ENCODE assay signal across 16 cellular contexts in the genomic region with DNA sequence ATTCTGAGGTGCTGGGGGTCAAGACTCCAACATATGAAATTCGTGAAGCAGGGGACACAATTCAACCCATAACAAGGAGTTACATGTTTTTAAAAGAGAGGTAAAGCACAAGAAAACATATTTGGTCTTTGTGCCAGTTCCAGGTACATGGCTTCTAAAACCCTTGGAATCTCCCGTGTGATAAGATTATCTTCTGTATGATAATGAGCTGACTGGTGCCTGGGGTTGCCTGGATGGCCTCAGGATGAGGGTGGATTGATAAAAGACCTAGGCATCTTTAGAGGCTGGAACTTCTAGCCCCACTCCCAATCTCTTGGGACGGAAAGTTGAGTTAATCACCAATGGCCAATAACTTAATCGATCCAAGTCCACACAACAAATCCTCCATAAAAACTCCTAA.
A peak's percentile ranks its signal among the peaks of the same experiment; 100 is the strongest.
DNase-seq lines count a peak whose midpoint lies in the region; TF ChIP-seq lines count a peak whose summit lies in the region.
"Had no signal": no experiment of that assay in that cellular context is flagged by ENCODE, and none has a peak within 500 bp of the region (broad histone marks: within the 10 kb centered on the region; RNA-seq: fewer than 3 reads in every experiment).

No MANE protein-coding gene starts in this region.

- H3K9me2 ChIP-seq in hepatocyte (replicated peaks; ENCODE audit: insufficient read depth) = no peaks in the 10 kb centered on the region

- H2BK120ac ChIP-seq in trophoblast cell (ENCODE audit: insufficient read depth, low read length, poor library complexity) = peak overlapping the region; percentile 5

- no peaks in the 10 kb centered on the region for H3K27me3 ChIP-seq in breast epithelium
- no peaks in the 10 kb centered on the region for H3K27me3 ChIP-seq in hepatocyte
- no peaks in the 10 kb centered on the region for H3K27me3 ChIP-seq in trophoblast cell (ENCODE audit: insufficient read depth, low read length)
- H3K27me3 ChIP-seq: BLaER1 had no signal

- H3K4me3 Mint-ChIP-seq in MCF 10A (ENCODE audit: unreplicated experiment) = no peak overlapping the region
- H3K4me3 Mint-ChIP-seq: CD8-positive, alpha-beta memory T cell; HFFc6 had no signal

- peak overlapping the region; percentile 62 for H2BK12ac ChIP-seq in trophoblast cell (ENCODE audit: low read length)

- no peak overlapping the region for H4K12ac ChIP-seq in trophoblast cell (ENCODE audit: low read depth, low read length)

- H3K36me3 ChIP-seq in breast epithelium (no peaks in the 10 kb centered on the region), hepatocyte (replicated peaks; ENCODE audit: insufficient read depth, low read depth) (no peaks in the 10 kb centered on the region), trophoblast cell (ENCODE audit: control insufficient read depth in 1 of 2, insufficient read depth in 2 of 2, low read length in 2 of 2) (no peaks in the 10 kb centered on the region)
- H3K36me3 ChIP-seq: BLaER1 had no signal

- H3K9me3 ChIP-seq in breast epithelium = no peaks in the 10 kb centered on the region
- H3K9me3 ChIP-seq in hepatocyte (ENCODE audit: low read depth) = no peaks in the 10 kb centered on the region
- H3K9me3 ChIP-seq in trophoblast cell (ENCODE audit: insufficient read depth, low read depth, low read length) = no peaks in the 10 kb centered on the region
- H3K9me3 ChIP-seq: BLaER1 had no signal

- no peaks in the 10 kb centered on the region for H4K20me1 ChIP-seq in hepatocyte (ENCODE audit: insufficient read depth, poor library complexity, severe bottlenecking)

- no peak overlapping the region for H2BK5ac ChIP-seq in trophoblast cell (ENCODE audit: low read depth, low read length, poor library complexity)

- no peak for TF ChIP-seq CTCF in breast epithelium (IDR thresholded peaks at IDR 0.05)
- TF ChIP-seq CTCF in MCF 10A (IDR thresholded peaks at IDR 0.05; ENCODE audit: unreplicated experiment) = no peak
- no peak for TF ChIP-seq CTCF in hepatocyte (IDR thresholded peaks at IDR 0.05; ENCODE audit: poor library complexity)

- no TSS peak for BruUV-seq in MCF 10A (replicated peaks; lab: Mats Ljungman, UMichigan)

- H3K9me3 Mint-ChIP-seq in MCF 10A (ENCODE audit: unreplicated experiment) = no peaks in the 10 kb centered on the region
- H3K9me3 Mint-ChIP-seq: CD8-positive, alpha-beta memory T cell; HFFc6 had no signal

- no peak overlapping the region for H3K27ac Mint-ChIP-seq in MCF 10A (ENCODE audit: low read depth, unreplicated experiment)

- H3K14ac ChIP-seq in trophoblast cell (ENCODE audit: low read length) = no peak overlapping the region

- no peak overlapping the region for H3K4me3 ChIP-seq in breast epithelium
- no peak overlapping the region for H3K4me3 ChIP-seq in hepatocyte
- H3K4me3 ChIP-seq in trophoblast cell (ENCODE audit: low read depth, low read length) = no peak overlapping the region
- H3K4me3 ChIP-seq: BLaER1, GM12878 had no signal

- no peak for DNase-seq in breast epithelium (ENCODE audit: low spot score in 2 of 2)
- no peak for DNase-seq in MCF 10A (ENCODE audit: unreplicated experiment)
- DNase-seq in hepatocyte (ENCODE audit: low spot score) = no peak
- peak; percentile 53 to 77 for DNase-seq in trophoblast cell
- DNase-seq in GM03348 (ENCODE audit: low spot score) = no peak
- no peak for DNase-seq in NCI-H748 treated with DMSO at 0.1 percent for 48 hours (lab: John Stamatoyannopoulos, UW)
- DNase-seq in activated effector memory CD4-positive, alpha-beta T cell treated with anti-CD3 and anti-CD28 coated beads, Interleukin-2, amount 50 U/mL, for 16 hours = no peak
- DNase-seq: 8988T; AML-193; CD8-positive, alpha-beta memory T cell; DMS 273 treated with DMSO at 0.1 percent for 48 hours; HCEC 1CT; HFFc6 had no signal

- intact Hi-C loops in breast epithelium (cut with DNase I; ENCODE audit: low total_unique reads) (loop anchor here (10.0 kb wide), 1 partner anchor 247 kb away; no protein-coding TSS in a partner anchor), MCF 10A (cut with micrococcal nuclease) (loop anchor here (2.0 to 5.0 kb wide), 3 partner anchors 143 to 241 kb away; a partner anchor contains a TSS)

- H3K79me1 ChIP-seq in trophoblast cell (ENCODE audit: low read length) = peaks cover 5% of the 10 kb centered on the region

- no peaks in the 10 kb centered on the region for H3K36me3 Mint-ChIP-seq in MCF 10A (ENCODE audit: insufficient read depth, unreplicated experiment)

- peaks cover 14% of the 10 kb centered on the region for H3K4me1 Mint-ChIP-seq in MCF 10A (ENCODE audit: insufficient read depth, unreplicated experiment)

- no peak overlapping the region for H3K23ac ChIP-seq in trophoblast cell (ENCODE audit: low read length)

- H3K18ac ChIP-seq in trophoblast cell (ENCODE audit: low read length) = no peak overlapping the region

- no peak overlapping the region for H3K4ac ChIP-seq in trophoblast cell (ENCODE audit: low read depth, low read length)

- H3K27ac ChIP-seq in breast epithelium = peak overlapping the region; percentile 20 to 85
- H3K27ac ChIP-seq in hepatocyte = peak overlapping the region; percentile 81
- peak overlapping the region; percentile 65 for H3K27ac ChIP-seq in trophoblast cell (ENCODE audit: low read depth, low read length)
- H3K27ac ChIP-seq: BLaER1, HL-60 had no signal

- H3K4me2 ChIP-seq in hepatocyte (no peak overlapping the region), trophoblast cell (ENCODE audit: low read length) (no peak overlapping the region)
- H3K4me2 ChIP-seq: BLaER1 had no signal

- no peak for TF ChIP-seq POLR2A in breast epithelium (IDR thresholded peaks at IDR 0.05)

- POLR2A ChIA-PET in MCF 10A (lab: Yijun Ruan, JAX) = interaction anchor here (0.6 to 1.2 kb wide), 2 partner anchors 72 to 143 kb away, joined by 3 read pairs; a partner anchor contains a TSS

- H3K79me2 ChIP-seq in hepatocyte = peaks cover 41% of the 10 kb centered on the region
- no peaks in the 10 kb centered on the region for H3K79me2 ChIP-seq in trophoblast cell (ENCODE audit: control insufficient read depth, insufficient read depth, low read length, poor library complexity)

- H2AFZ ChIP-seq in hepatocyte = no peak overlapping the region
- no peak overlapping the region for H2AFZ ChIP-seq in trophoblast cell (ENCODE audit: insufficient read depth, low read length, poor library complexity)

- peaks cover 3 to 9% of the 10 kb centered on the region in 2 donors for H3K4me1 ChIP-seq in breast epithelium
- H3K4me1 ChIP-seq in hepatocyte (ENCODE audit: insufficient read depth) = peaks cover 19% of the 10 kb centered on the region
- H3K4me1 ChIP-seq in trophoblast cell (ENCODE audit: control insufficient read depth in 1 of 2, insufficient read depth in 2 of 2, low read length in 2 of 2) = peaks cover 9 to 20% of the 10 kb centered on the region in 2 experiments
- H3K4me1 ChIP-seq: BLaER1 had no signal

- no peak overlapping the region for H4K91ac ChIP-seq in trophoblast cell (ENCODE audit: low read depth, low read length)

- 62% methylated on average over 4 of the region's 4 CpGs for WGBS in hepatocyte (ENCODE audit: low lambda C conversion rate, missing lambda C conversion rate)
- no CpG with 5 or more reads among the region's 4 CpGs for WGBS in trophoblast cell (ENCODE audit: extremely low coverage, insufficient coverage, insufficient read length)

- H3K27me3 Mint-ChIP-seq in MCF 10A (ENCODE audit: insufficient read depth, unreplicated experiment) = no peaks in the 10 kb centered on the region
- H3K27me3 Mint-ChIP-seq: CD8-positive, alpha-beta memory T cell had no signal

- no peak overlapping the region for H3K9ac ChIP-seq in trophoblast cell (ENCODE audit: low read length)
- H3K9ac ChIP-seq: BLaER1 had no signal

- CTCF ChIA-PET in MCF 10A (lab: Yijun Ruan, JAX) = interaction anchor here (0.6 to 1.9 kb wide), 3 partner anchors 59 to 143 kb away, joined by 3 to 12 read pairs (median 3); a partner anchor contains a TSS

- H2AK5ac ChIP-seq in trophoblast cell (ENCODE audit: low read length) = no peak overlapping the region

- no peak overlapping the region for H4K8ac ChIP-seq in trophoblast cell (ENCODE audit: low read depth, low read length)

Comparison
In these comparisons a context has a peak if more than half of its experiments do, and no peak if none do; other contexts are left out.
1. DNase-seq: peak in trophoblast cell (2 of 2); none in breast epithelium (0 of 2), MCF 10A (single experiment), hepatocyte (single experiment), GM03348 (single experiment), NCI-H748 treated with DMSO at 0.1 percent for 48 hours (single experiment) and activated effector memory CD4-positive, alpha-beta T cell treated with anti-CD3 and anti-CD28 coated beads, Interleukin-2, amount 50 U/mL, for 16 hours (single experiment).
2. Peak in every context shown above with its lines, with median percentiles within 50 percentile points of each other: H3K27ac ChIP-seq.